Comparison of ENCODE assay signal across 8 cellular contexts in genomic region chr3:123449986-123450474, GRCh38. TPM values are rescaled to one million over a fixed set of nuclear protein-coding genes. Genes with fewer than 3 reads are reported as not detected.
A peak's percentile ranks its signal among the peaks of the same experiment; 100 is the strongest.
DNase-seq lines count a peak whose midpoint lies in the region; ATAC-seq and TF ChIP-seq lines count a peak whose summit lies in the region.

No MANE protein-coding gene starts in this region.

- TF ChIP-seq RAD21 in neural cell (conservative IDR thresholded peaks at IDR 0.05): no peak

- H4K20me1 ChIP-seq in OCI-LY7 (ENCODE audit: insufficient read depth, low read length) (no peaks in the 10 kb centered on the region), fibroblast of lung (ENCODE audit: control insufficient read depth, extremely low read depth, insufficient read depth, low read length) (no peaks in the 10 kb centered on the region), neural cell (ENCODE audit: insufficient read depth) (no peaks in the 10 kb centered on the region)

- H3K9me3 ChIP-seq in OCI-LY7 (ENCODE audit: low read length): no peaks in the 10 kb centered on the region
- no peaks in the 10 kb centered on the region for H3K9me3 ChIP-seq in fibroblast of lung (ENCODE audit: control insufficient read depth, insufficient read depth, low read depth, low read length)
- H3K9me3 ChIP-seq in neural cell (ENCODE audit: low read length): no peaks in the 10 kb centered on the region

- H3K79me2 ChIP-seq in OCI-LY7 (ENCODE audit: insufficient read depth, low read depth, low read length) (no peaks in the 10 kb centered on the region), fibroblast of lung (ENCODE audit: control insufficient read depth, insufficient read depth, low read length) (no peaks in the 10 kb centered on the region), neural cell (replicated peaks; ENCODE audit: insufficient read depth, low read length) (peaks cover 12% of the 10 kb centered on the region)

- POLR2A ChIA-PET in OCI-LY7 (lab: Charles Lee): no interaction called here
- POLR2A ChIA-PET in GM10248 (lab: Yijun Ruan, JAX): no interaction called here

- H2AFZ ChIP-seq in OCI-LY7 (ENCODE audit: low read length) (no peak overlapping the region), fibroblast of lung (ENCODE audit: low read length) (no peak overlapping the region), neural cell (ENCODE audit: low read depth, low read length) (peak overlapping the region; percentile 65)

- no peak overlapping the region for H3K27ac ChIP-seq in OCI-LY7 (ENCODE audit: low read depth, low read length, poor library complexity, severe bottlenecking)
- H3K27ac ChIP-seq in fibroblast of lung (ENCODE audit: insufficient read depth, low read length): no peak overlapping the region
- H3K27ac ChIP-seq in neural cell (ENCODE audit: low read length): no peak overlapping the region

- CTCF ChIA-PET in OCI-LY7 (lab: Charles Lee; ENCODE audit: unreplicated experiment): no interaction called here
- CTCF ChIA-PET in GM10248 (lab: Yijun Ruan, JAX): interaction anchor here (5.7 kb wide), 1 partner anchor 109 kb away, joined by 32 read pairs; no protein-coding TSS in a partner anchor

- in situ Hi-C loops in KBM-7 (cut with MboI; ENCODE audit: low pct_unique_long_range_greater_than_20kb, low sequenced_read_pairs): no loop called here

- H3K4me3 ChIP-seq in OCI-LY7 (ENCODE audit: low read depth, low read length, poor library complexity, severe bottlenecking) (peak overlapping the region; percentile 44), fibroblast of lung (replicated peaks in 1 of 4; ENCODE audit: control extremely low read depth in 1 of 4, insufficient read depth in 1 of 4, low read depth in 3 of 4, low read length in 4 of 4) (peak overlapping the region; percentile 28 to 56 (median 40)), neural cell (ENCODE audit: low read length) (peak overlapping the region; percentile 72)

- no peaks in the 10 kb centered on the region for H3F3A ChIP-seq in neural cell (ENCODE audit: insufficient read depth, low read length, poor library complexity, severe bottlenecking)

- intact Hi-C loops in OCI-LY7 (cut with micrococcal nuclease; ENCODE audit: unreplicated experiment): no loop called here

- H3K27me3 ChIP-seq in fibroblast of lung (ENCODE audit: control insufficient read depth, insufficient read depth, low read length): peaks cover 45% of the 10 kb centered on the region
- peaks cover 27% of the 10 kb centered on the region for H3K27me3 ChIP-seq in neural cell (ENCODE audit: insufficient read depth, low read depth, low read length)

- ATAC-seq in GM21447 (IDR thresholded peaks at IDR 0.05; ENCODE audit: unreplicated experiment): no peak
- ATAC-seq in GM21423 (IDR thresholded peaks at IDR 0.05; ENCODE audit: unreplicated experiment): no peak

- no peak overlapping the region for H3K9ac ChIP-seq in fibroblast of lung (ENCODE audit: insufficient read depth, low read length)
- peak overlapping the region; percentile 78 for H3K9ac ChIP-seq in neural cell (ENCODE audit: low read length)

- TF ChIP-seq CTCF in OCI-LY7 (conservative IDR thresholded peaks at IDR 0.05; ENCODE audit: low read length): no peak
- TF ChIP-seq CTCF in fibroblast of lung (conservative IDR thresholded peaks at IDR 0.05 in 1 of 2, IDR thresholded peaks at IDR 0.05 in 1 of 2; ENCODE audit: low read depth in 1 of 2, low read length in 2 of 2): no peak
- no peak for TF ChIP-seq CTCF in neural cell (IDR thresholded peaks at IDR 0.05; ENCODE audit: poor library complexity, severe bottlenecking)
- TF ChIP-seq CTCF in GM10248 (IDR thresholded peaks at IDR 0.05; ENCODE audit: control extremely low read depth, extremely low read depth, low read depth, missing control alignments): no peak

- DNase-seq in Ammon's horn (ENCODE audit: low spot score) (peak; percentile 73), OCI-LY7 (ENCODE audit: low spot score) (no peak), fibroblast of lung (ENCODE audit: low read depth in 2 of 2) (peak in 1 of 2 donors; percentile 17), KBM-7 (no peak), GM10248 (ENCODE audit: extremely low spot score) (no peak)

- BruUV-seq in OCI-LY7 (replicated peaks; lab: Mats Ljungman, UMichigan): no TSS peak

- H3K36me3 ChIP-seq in OCI-LY7 (ENCODE audit: insufficient read depth, low read length) (no peaks in the 10 kb centered on the region), fibroblast of lung (ENCODE audit: control insufficient read depth, insufficient read depth, low read length) (no peaks in the 10 kb centered on the region), neural cell (ENCODE audit: insufficient read depth, low read length) (no peaks in the 10 kb centered on the region)

- no peaks in the 10 kb centered on the region for H3K4me1 ChIP-seq in OCI-LY7 (ENCODE audit: insufficient read depth, low read length, poor library complexity, severe bottlenecking)
- no peaks in the 10 kb centered on the region for H3K4me1 ChIP-seq in fibroblast of lung (ENCODE audit: control insufficient read depth, extremely low read depth, insufficient read depth, low read length)

- H3K9me2 ChIP-seq in OCI-LY7 (ENCODE audit: insufficient read depth, low read length) (no peaks in the 10 kb centered on the region), neural cell (ENCODE audit: insufficient read depth, low read length) (no peaks in the 10 kb centered on the region)

- TF ChIP-seq EP300 in neural cell (conservative IDR thresholded peaks at IDR 0.05; ENCODE audit: poor library complexity, severe bottlenecking): no peak

- H3K4me2 ChIP-seq in OCI-LY7 (ENCODE audit: low read length): peak overlapping the region; percentile 44
- peak overlapping the region; percentile 74 for H3K4me2 ChIP-seq in fibroblast of lung (ENCODE audit: extremely low read depth, insufficient read depth, low read length)
- peak overlapping the region; percentile 32 for H3K4me2 ChIP-seq in neural cell (ENCODE audit: low read length)

TF ChIP-seq in neural cell, 6 proteins besides CTCF, POLR2A, EP300 and RAD21:
- TF ChIP-seq TAF1 (IDR thresholded peaks at IDR 0.05; ENCODE audit: low read depth): no peak
- TF ChIP-seq MXI1 (conservative IDR thresholded peaks at IDR 0.05; ENCODE audit: poor library complexity, severe bottlenecking): no peak

RNA-seq across cellular contexts. Expression of gene ADCY5, which starts 1.1 kb away (rescaled TPM):
- total RNA-seq in OCI-LY7 (2014; rRNA removed; shearing (Covaris generic)): 0.03 TPM in 1 of 2 replicates, not detected in the other
- total RNA-seq in OCI-LY7 (2022): 0.63 TPM in 1 of 2 replicates, not detected in the other
- 0.50 and 0.51 TPM in 2 replicates for total RNA-seq in fibroblast of lung
- polyA plus RNA-seq in fibroblast of lung: 0.11 and 0.14 TPM in 2 replicates
- 0.27 and 0.29 TPM in 2 replicates for polyA plus RNA-seq in fibroblast of lung (2012)
- 0.04 TPM in 1 of 2 replicates, not detected in the other for polyA minus RNA-seq in fibroblast of lung (ENCODE audit: low replicate concordance)
- polyA plus RNA-seq in neural cell: 7.7 and 8.4 TPM in 2 replicates
- 24.2 and 26.8 TPM in 2 replicates for polyA minus RNA-seq in neural cell
